27 cellular contexts compared by ENCODE assay signal in genomic region chr4:148747721-148748268, GRCh38.
DNase-seq lines count a peak whose midpoint lies in the region; ATAC-seq, FAIRE-seq and TF ChIP-seq lines count a peak whose summit lies in the region.
"Had no signal": no experiment of that assay in that cellular context is flagged by ENCODE, and none has a peak within 500 bp of the region (broad histone marks: within the 10 kb centered on the region; RNA-seq: fewer than 3 reads in every experiment).

No MANE protein-coding gene starts in this region.

- no peak overlapping the region for H2BK15ac ChIP-seq in IMR-90 (ENCODE audit: low read depth, low read length)

- in situ Hi-C loops in IMR-90 (cut with MboI; ENCODE audit: low sequenced_read_pairs) = no loop called here
- in situ Hi-C loops in GM12878 (cut with MboI) = no loop called here

- H2AK5ac ChIP-seq in IMR-90 (ENCODE audit: low read depth, low read length) = no peak overlapping the region

- H3K4me3 Mint-ChIP-seq in activated CD4-positive, alpha-beta T cell treated with anti-CD3 and anti-CD28 coated beads for 36 hours = no peak overlapping the region
- H3K4me3 Mint-ChIP-seq: CD8-positive, alpha-beta T cell; GM23338 had no signal

- TF ChIP-seq RAD21 in IMR-90 (IDR thresholded peaks at IDR 0.05; ENCODE audit: low read length) (no peak), GM12878 (IDR thresholded peaks at IDR 0.05; ENCODE audit: insufficient read depth, low read depth, low read length) (no peak)

- ATAC-seq in activated CD4-positive, alpha-beta T cell treated with anti-CD3 and anti-CD28 coated beads for 36 hours = peak; percentile 39
- peak; percentile 68 for ATAC-seq in GM18870 (IDR thresholded peaks at IDR 0.05; ENCODE audit: unreplicated experiment)
- ATAC-seq in IMR-90 (ENCODE audit: low read depth) = no peak
- ATAC-seq in GM12878 = peak; percentile 65
- no peak for ATAC-seq in HG03025 (IDR thresholded peaks at IDR 0.05; ENCODE audit: low FRiP score, unreplicated experiment)
- ATAC-seq: CD8-positive, alpha-beta T cell; GM23338; HCT116; HepG2; Right ventricle myocardium inferior had no signal

- H3K18ac ChIP-seq in IMR-90 (ENCODE audit: low read depth, low read length) = no peak overlapping the region

- H3K9me3 ChIP-seq in IMR-90 (ENCODE audit: control insufficient read depth, insufficient read depth, low read length) (no peaks in the 10 kb centered on the region), GM12878 (replicated peaks; ENCODE audit: control insufficient read depth, insufficient read depth, low read length) (no peaks in the 10 kb centered on the region)
- H3K9me3 ChIP-seq: SJSA1 had no signal

- dilution Hi-C loops in IMR-90 (cut with HindIII; ENCODE audit: low sequenced_read_pairs, unreplicated experiment) = no loop called here

- no peak for TF ChIP-seq EP300 in GM12878 (IDR thresholded peaks at IDR 0.05; ENCODE audit: borderline replicate concordance in 1 of 2, control insufficient read depth in 1 of 2, low read depth in 2 of 2, low read length in 2 of 2)

- H3K79me2 ChIP-seq in GM12878 (ENCODE audit: control insufficient read depth, insufficient read depth, low read length) = no peaks in the 10 kb centered on the region

- POLR2A ChIA-PET in activated CD4-positive, alpha-beta T cell treated with anti-CD3 and anti-CD28 coated beads for 36 hours (lab: Charles Lee) = no interaction called here
- POLR2A ChIA-PET in IMR-90 (lab: Charles Lee; ENCODE audit: unreplicated experiment) = no interaction called here
- POLR2A ChIA-PET in GM12878 (lab: Charles Lee) = no interaction called here

- H3K4me1 ChIP-seq in IMR-90 (ENCODE audit: control insufficient read depth, insufficient read depth, low read length) (no peaks in the 10 kb centered on the region), GM12878 (ENCODE audit: control insufficient read depth, insufficient read depth, low read length) (no peaks in the 10 kb centered on the region)
- H3K4me1 ChIP-seq: SJSA1 had no signal

- no peaks in the 10 kb centered on the region for H4K20me1 ChIP-seq in IMR-90 (ENCODE audit: insufficient read depth, low read length)
- H4K20me1 ChIP-seq in GM12878 (ENCODE audit: control insufficient read depth, insufficient read depth) = no peaks in the 10 kb centered on the region

- no peak overlapping the region for H3K14ac ChIP-seq in IMR-90 (replicated peaks; ENCODE audit: low read depth, low read length)

- no peaks in the 10 kb centered on the region for H3K9me3 Mint-ChIP-seq in activated CD4-positive, alpha-beta T cell treated with anti-CD3 and anti-CD28 coated beads for 36 hours (ENCODE audit: low read depth)
- H3K9me3 Mint-ChIP-seq: CD8-positive, alpha-beta T cell; GM23338 had no signal

- H3K27me3 ChIP-seq in IMR-90 (ENCODE audit: control insufficient read depth, insufficient read depth, low read length) (no peaks in the 10 kb centered on the region), GM12878 (replicated peaks in 1 of 2; ENCODE audit: control insufficient read depth in 2 of 2, insufficient read depth in 2 of 2, low read length in 1 of 2) (no peaks in the 10 kb centered on the region)
- H3K27me3 ChIP-seq: SJSA1 had no signal

- TF ChIP-seq CTCF in IMR-90 (conservative IDR thresholded peaks at IDR 0.05; ENCODE audit: low read depth, low read length) (no peak), GM12878 (IDR thresholded peaks at IDR 0.05 in 2 of 3, conservative IDR thresholded peaks at IDR 0.05 in 1 of 3; ENCODE audit: control insufficient read depth in 2 of 3, extremely low read depth in 1 of 3, insufficient read depth in 1 of 3, low read depth in 3 of 3, low read length in 3 of 3) (no peak)

- H3K9ac ChIP-seq in IMR-90 (ENCODE audit: low read depth, low read length) (no peak overlapping the region), GM12878 (ENCODE audit: control insufficient read depth, insufficient read depth, low read length) (no peak overlapping the region)

- H3K9me1 ChIP-seq in IMR-90 (ENCODE audit: insufficient read depth, low read length) = no peaks in the 10 kb centered on the region

- H3K4me3 ChIP-seq in IMR-90 (ENCODE audit: insufficient read depth, low read depth, low read length) (no peak overlapping the region), GM12878 (no peak overlapping the region)
- H3K4me3 ChIP-seq: GM23338, SJSA1 had no signal

- CTCF ChIA-PET in activated CD4-positive, alpha-beta T cell treated with anti-CD3 and anti-CD28 coated beads for 36 hours (lab: Charles Lee) = no interaction called here
- CTCF ChIA-PET in IMR-90 (lab: Yijun Ruan, JAX) (no interaction called here), GM12878 (lab: Yijun Ruan, JAX) (no interaction called here)

- no peak overlapping the region for H4K5ac ChIP-seq in IMR-90 (ENCODE audit: low read depth, low read length)

- H3K56ac ChIP-seq in IMR-90 (ENCODE audit: extremely low read depth, insufficient read depth, low read length) = no peak overlapping the region

- no peak for DNase-seq in activated CD4-positive, alpha-beta T cell treated with anti-CD3 and anti-CD28 coated beads for 36 hours
- DNase-seq in activated CD4-positive, alpha-beta T cell treated with anti-CD3 and anti-CD28 coated beads for 4 hours = no peak
- DNase-seq in IMR-90 (no peak), GM12878 (ENCODE audit: low read depth, low spot score) (no peak), superior temporal gyrus (ENCODE audit: extremely low spot score) (no peak)
- no peak for DNase-seq in activated naive CD4-positive, alpha-beta T cell (lab: John Stamatoyannopoulos, UW)
- DNase-seq: AML-193; C1 segment of cervical spinal cord; CD8-positive, alpha-beta T cell; DMS153; KBM-7; NCI-H1092 treated with DMSO at 0.1 percent for 48 hours; NCI-H1436 treated with DMSO at 0.1 percent for 48 hours; NCI-H2029; NCI-H226; NCI-H510A treated with DMSO at 0.1 percent for 48 hours; NCI-H748 treated with DMSO at 0.1 percent for 48 hours had no signal

- H3K23ac ChIP-seq in IMR-90 (ENCODE audit: low read depth, low read length) = no peak overlapping the region

- RAD21 ChIA-PET in GM12878 (lab: Charles Lee; ENCODE audit: unreplicated experiment) = no interaction called here

- H4K8ac ChIP-seq in IMR-90 (ENCODE audit: low read depth in 2 of 2, low read length in 2 of 2) = no peak overlapping the region

- no peak overlapping the region for H3K27ac Mint-ChIP-seq in activated CD4-positive, alpha-beta T cell treated with anti-CD3 and anti-CD28 coated beads for 36 hours
- H3K27ac Mint-ChIP-seq: CD8-positive, alpha-beta T cell; GM23338 had no signal

- H2BK20ac ChIP-seq in IMR-90 (ENCODE audit: low read depth, low read length) = no peak overlapping the region

- SMC1A ChIA-PET in GM12878 (lab: Charles Lee; ENCODE audit: uncharacterized antibody, unreplicated experiment) = no interaction called here

- H3K36me3 ChIP-seq in IMR-90 (ENCODE audit: control insufficient read depth, insufficient read depth, low read length) (no peaks in the 10 kb centered on the region), GM12878 (ENCODE audit: control insufficient read depth in 2 of 2, insufficient read depth in 2 of 2, low read length in 1 of 2) (no peaks in the 10 kb centered on the region)
- H3K36me3 ChIP-seq: SJSA1 had no signal

- no peaks in the 10 kb centered on the region for H3K4me1 Mint-ChIP-seq in activated CD4-positive, alpha-beta T cell treated with anti-CD3 and anti-CD28 coated beads for 36 hours
- H3K4me1 Mint-ChIP-seq: GM23338 had no signal

- H3K27ac ChIP-seq in IMR-90 (ENCODE audit: insufficient read depth, low read length) (no peak overlapping the region), GM12878 (ENCODE audit: control insufficient read depth, insufficient read depth) (no peak overlapping the region)
- H3K27ac ChIP-seq: 22Rv1, HL-60, SJSA1 had no signal

- intact Hi-C loops in activated CD4-positive, alpha-beta T cell treated with anti-CD3 and anti-CD28 coated beads for 36 hours (cut with DNase I, micrococcal nuclease) = no loop called here
- intact Hi-C loops in IMR-90 (cut with micrococcal nuclease) = no loop called here
- intact Hi-C loops in GM12878 (cut with micrococcal nuclease; ENCODE audit: unreplicated experiment) = no loop called here

- no peak overlapping the region for H2BK120ac ChIP-seq in IMR-90 (ENCODE audit: low read depth, low read length)

- no peak overlapping the region for H2AK9ac ChIP-seq in IMR-90 (replicated peaks; ENCODE audit: low read depth, low read length, poor library complexity)

- peaks cover 9% of the 10 kb centered on the region for H3K27me3 Mint-ChIP-seq in activated CD4-positive, alpha-beta T cell treated with anti-CD3 and anti-CD28 coated beads for 36 hours

- no peak overlapping the region for H4K91ac ChIP-seq in IMR-90 (ENCODE audit: insufficient read depth, low read depth, low read length)

- H2BK5ac ChIP-seq in IMR-90 (ENCODE audit: low read depth, low read length, poor library complexity, severe bottlenecking) = no peak overlapping the region

- peak overlapping the region; percentile 35; the same call in 1 of the 2 replicates for H3K4me2 ChIP-seq in IMR-90 (ENCODE audit: low read depth, low read length)
- H3K4me2 ChIP-seq in GM12878 (ENCODE audit: control insufficient read depth, insufficient read depth) = no peak overlapping the region
- H3K4me2 ChIP-seq: GM23338 had no signal

- H3K79me1 ChIP-seq in IMR-90 (ENCODE audit: low read depth in 1 of 2, low read length in 2 of 2) = no peaks in the 10 kb centered on the region

- H3K4ac ChIP-seq in IMR-90 (ENCODE audit: low read depth, low read length) = no peak overlapping the region

- no peak for TF ChIP-seq POLR2A in IMR-90 (IDR thresholded peaks at IDR 0.05; ENCODE audit: low read depth, low read length)
- TF ChIP-seq POLR2A in GM12878 (IDR thresholded peaks at IDR 0.05; ENCODE audit: low read depth, low read length) = no peak

- no TSS peak for BruUV-seq in IMR-90 (replicated peaks; lab: Mats Ljungman, UMichigan)
- no TSS peak for BruUV-seq in GM12878 (replicated peaks; lab: Mats Ljungman, UMichigan)

- H2AFZ ChIP-seq in IMR-90 (replicated peaks; ENCODE audit: low read length, poor library complexity) (no peak overlapping the region), GM12878 (ENCODE audit: control insufficient read depth, low read depth, low read length) (no peak overlapping the region)
- H2AFZ ChIP-seq: GM23338 had no signal

- no CpG with 5 or more reads among the region's 4 CpGs for WGBS in IMR-90 (ENCODE audit: extremely low coverage in 2 of 2, insufficient read length in 1 of 2), 2 experiments
- 1% methylated on average over 4 of the region's 4 CpGs for WGBS in GM12878 (ENCODE audit: insufficient coverage, insufficient replicate concordance, low lambda C conversion rate, missing lambda C conversion rate)

- FAIRE-seq in GM12878 (lab: Jason Lieb, UNC) = peak; percentile 31
- FAIRE-seq: GM18507, HepG2 had no signal

- no peaks in the 10 kb centered on the region for H3K36me3 Mint-ChIP-seq in activated CD4-positive, alpha-beta T cell treated with anti-CD3 and anti-CD28 coated beads for 36 hours (ENCODE audit: low read depth)
- H3K36me3 Mint-ChIP-seq: CD8-positive, alpha-beta T cell had no signal

TF ChIP-seq in GM12878, 131 proteins besides CTCF, POLR2A, EP300 and RAD21:
- no peak for TF ChIP-seq SMAD5 (IDR thresholded peaks at IDR 0.05; ENCODE audit: low read depth)

Comparison
In these comparisons a context has a peak if more than half of its experiments do, and no peak if none do; other contexts are left out.
1. ATAC-seq: peak in activated CD4-positive, alpha-beta T cell treated with anti-CD3 and anti-CD28 coated beads for 36 hours (single experiment), GM18870 (single experiment) and GM12878 (single experiment); none in IMR-90 (single experiment) and HG03025 (single experiment).